In genomic region chr15:66698971-66699370, GRCh38 we compare ENCODE assay signal across 17 cellular contexts.
"Had no signal": no experiment of that assay in that cellular context is flagged by ENCODE, and none has a peak within 500 bp of the region (broad histone marks: within the 10 kb centered on the region; RNA-seq: fewer than 3 reads in every experiment).

No MANE protein-coding gene starts in this region.

- H3K27ac Mint-ChIP-seq: activated CD4-positive, alpha-beta T cell treated with anti-CD3 and anti-CD28 coated beads for 36 hours; activated CD8-positive, alpha-beta T cell treated with anti-CD3 and anti-CD28 coated beads for 36 hours; activated T-cell treated with anti-CD3 and anti-CD28 coated beads, Interleukin-2, amount 50 U/mL, for 72 hours; nephron progenitor cell; stimulated activated naive CD8-positive, alpha-beta T cell treated with anti-CD3 and anti-CD28 coated beads, Interleukin-15, amount 100 ng/mL, for 72 hours had no signal

- H3K4me1 ChIP-seq: pancreas had no signal

- ATAC-seq: activated CD4-positive, alpha-beta T cell treated with anti-CD3 and anti-CD28 coated beads for 36 hours; activated CD8-positive, alpha-beta T cell treated with anti-CD3 and anti-CD28 coated beads for 36 hours; activated T-cell treated with anti-CD3 and anti-CD28 coated beads, Interleukin-2, amount 50 U/mL, for 72 hours; gastrocnemius medialis; stimulated activated naive CD8-positive, alpha-beta T cell treated with anti-CD3 and anti-CD28 coated beads, Interleukin-15, amount 100 ng/mL, for 72 hours had no signal

- H3K36me3 ChIP-seq: adrenal gland, gastrocnemius medialis, pancreas, vagina had no signal

- H2AFZ ChIP-seq: hepatocyte had no signal

- H3K4me3 ChIP-seq: adrenal gland, gastrocnemius medialis, hepatocyte, pancreas, testis, vagina had no signal

- H3K4me3 Mint-ChIP-seq: activated CD4-positive, alpha-beta T cell treated with anti-CD3 and anti-CD28 coated beads for 36 hours; activated CD8-positive, alpha-beta T cell treated with anti-CD3 and anti-CD28 coated beads for 36 hours; activated T-cell treated with anti-CD3 and anti-CD28 coated beads, Interleukin-2, amount 50 U/mL, for 72 hours; central memory CD8-positive, alpha-beta T cell; nephron progenitor cell; stimulated activated naive CD8-positive, alpha-beta T cell treated with anti-CD3 and anti-CD28 coated beads, Interleukin-15, amount 100 ng/mL, for 72 hours had no signal

- H3K9me3 ChIP-seq: adrenal gland, gastrocnemius medialis, pancreas, testis, vagina had no signal

- H3K4me2 ChIP-seq: hepatocyte had no signal

- DNase-seq: activated CD8-positive, alpha-beta memory T cell treated with anti-CD3 and anti-CD28 coated beads, Interleukin-2, amount 50 U/mL, for 4 hours; activated naive CD4-positive, alpha-beta T cell treated with Interleukin-2 at 50 U/mL for 16 hours; effector memory CD4-positive, alpha-beta T cell; stimulated activated CD4-positive, alpha-beta T cell treated with anti-CD3 and anti-CD28 coated beads, Interleukin-4, amount 100 ng/mL, for 4 hours; stimulated activated naive CD8-positive, alpha-beta T cell treated with anti-CD3 and anti-CD28 coated beads, Interleukin-15, amount 100 ng/mL, for 72 hours had no signal

- H3K27me3 ChIP-seq: adrenal gland, gastrocnemius medialis, hepatocyte, pancreas, testis, vagina had no signal

- H3K9me3 Mint-ChIP-seq: activated CD8-positive, alpha-beta T cell treated with anti-CD3 and anti-CD28 coated beads for 36 hours; activated T-cell treated with anti-CD3 and anti-CD28 coated beads, Interleukin-2, amount 50 U/mL, for 72 hours; central memory CD8-positive, alpha-beta T cell; nephron progenitor cell; stimulated activated naive CD8-positive, alpha-beta T cell treated with anti-CD3 and anti-CD28 coated beads, Interleukin-15, amount 100 ng/mL, for 72 hours had no signal

- H3K27ac ChIP-seq: adrenal gland, epithelial cell of prostate, hepatocyte, pancreas, testis, vagina had no signal
